ENCODE assay signal across 1 cellular context in genomic region chr2:131151398-131151797, GRCh38.
TF ChIP-seq lines count a peak whose summit lies in the region.

No MANE protein-coding gene starts in this region.

TF ChIP-seq in H1, 55 proteins besides CTCF, POLR2A, EP300 and RAD21:
- TF ChIP-seq CHD2 (IDR thresholded peaks at IDR 0.05; ENCODE audit: low read length) (no peak), HDAC6 (IDR thresholded peaks at IDR 0.05; ENCODE audit: low read depth, low read length) (no peak), CHD1 (IDR thresholded peaks at IDR 0.05; ENCODE audit: low read depth, low read length) (no peak), TEAD4 (IDR thresholded peaks at IDR 0.05; ENCODE audit: low read depth, low read length) (no peak), TCF12 (IDR thresholded peaks at IDR 0.05; ENCODE audit: low read depth, low read length) (no peak), JUN (IDR thresholded peaks at IDR 0.05; ENCODE audit: low read depth, low read length) (no peak), PHF8 (conservative IDR thresholded peaks at IDR 0.05; ENCODE audit: low read depth, low read length) (no peak), MAFK (IDR thresholded peaks at IDR 0.05; ENCODE audit: low read depth, low read length) (no peak), RXRA (IDR thresholded peaks at IDR 0.05; ENCODE audit: insufficient read depth, low read depth, low read length) (no peak), CBX5 (IDR thresholded peaks at IDR 0.05; ENCODE audit: low read depth, low read length) (no peak), CTBP2 (IDR thresholded peaks at IDR 0.05; ENCODE audit: borderline replicate concordance, insufficient read depth, insufficient read length, low read length) (no peak), RNF2 (IDR thresholded peaks at IDR 0.05; ENCODE audit: borderline replicate concordance, low read depth, low read length, missing control alignments, poor library complexity, severe bottlenecking) (no peak), SP4 (IDR thresholded peaks at IDR 0.05; ENCODE audit: low read length) (no peak), SAP30 (IDR thresholded peaks at IDR 0.05; ENCODE audit: insufficient read depth, insufficient replicate concordance, low read length) (no peak)
- TF ChIP-seq, protein P1, sequence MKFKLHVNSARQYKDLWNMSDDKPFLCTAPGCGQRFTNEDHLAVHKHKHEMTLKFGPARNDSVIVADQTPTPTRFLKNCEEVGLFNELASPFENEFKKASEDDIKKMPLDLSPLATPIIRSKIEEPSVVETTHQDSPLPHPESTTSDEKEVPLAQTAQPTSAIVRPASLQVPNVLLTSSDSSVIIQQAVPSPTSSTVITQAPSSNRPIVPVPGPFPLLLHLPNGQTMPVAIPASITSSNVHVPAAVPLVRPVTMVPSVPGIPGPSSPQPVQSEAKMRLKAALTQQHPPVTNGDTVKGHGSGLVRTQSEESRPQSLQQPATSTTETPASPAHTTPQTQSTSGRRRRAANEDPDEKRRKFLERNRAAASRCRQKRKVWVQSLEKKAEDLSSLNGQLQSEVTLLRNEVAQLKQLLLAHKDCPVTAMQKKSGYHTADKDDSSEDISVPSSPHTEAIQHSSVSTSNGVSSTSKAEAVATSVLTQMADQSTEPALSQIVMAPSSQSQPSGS (IDR thresholded peaks at IDR 0.05; ENCODE audit: low read length) = no peak
TF ChIP-seq in H1: peak in this region for 0.
